9 cellular contexts compared by ENCODE assay signal in the genomic region with DNA sequence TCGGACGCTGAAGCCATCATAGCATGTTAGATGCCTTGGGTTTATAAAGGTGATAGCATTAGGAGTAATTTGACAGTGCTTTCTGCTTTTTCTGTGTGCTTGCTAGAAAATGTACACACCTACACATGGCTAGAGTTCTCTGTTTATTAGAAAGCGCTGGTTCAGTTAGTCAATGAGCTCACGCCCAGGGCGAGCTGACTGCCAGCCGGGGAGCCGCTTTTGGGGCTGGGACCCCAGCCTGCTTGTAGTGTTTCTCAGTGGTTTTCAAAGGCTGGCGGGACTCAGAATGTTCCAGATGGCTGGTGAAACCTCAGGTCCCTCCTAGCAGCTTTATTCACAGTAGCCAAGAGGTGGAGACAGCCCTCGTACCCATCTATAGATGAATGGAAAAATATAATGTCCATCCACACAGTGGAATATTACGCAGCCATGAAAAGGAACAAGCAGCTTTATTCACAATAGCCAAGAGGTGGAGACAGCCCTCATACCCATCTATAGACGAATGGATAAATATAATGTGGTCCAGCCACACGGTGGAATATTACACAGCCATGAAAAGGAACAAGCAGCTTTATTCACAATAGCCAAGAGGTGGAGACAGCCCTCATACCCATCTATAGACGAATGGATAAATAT. TPM values are rescaled to one million over a fixed set of nuclear protein-coding genes. Genes with fewer than 3 reads are reported as not detected.
DNase-seq lines count a peak whose midpoint lies in the region; ATAC-seq, FAIRE-seq and TF ChIP-seq lines count a peak whose summit lies in the region.
"Not testable (repeated sequence)": the region's sequence is repeated elsewhere in the genome, so short reads cannot be mapped to it uniquely, and the experiment has no call there.
"Had no signal": no experiment of that assay in that cellular context is flagged by ENCODE, and none has a peak within 500 bp of the region (broad histone marks: within the 10 kb centered on the region; RNA-seq: fewer than 3 reads in every experiment).

No MANE protein-coding gene starts in this region.

- not testable (repeated sequence) for DNase-seq in Caco-2; T-helper 2 cell treated with Interferon-gamma antibody and Interleukin-4, amounts not matched to agents 5 μg/mL and 100 μg/mL, for 36 hours (ENCODE audit: low spot score); astrocyte (ENCODE audit: low read depth); left ventricle myocardium inferior; natural killer cell treated with Interleukin-12 subunit alpha and Interleukin-12 subunit beta and Interleukin-15 and Interleukin-18, amount 100 ng/mL, for 72 hours (ENCODE audit: low spot score); thyroid gland

- peak overlapping the region; percentile 8 for H3K27ac Mint-ChIP-seq in Caco-2 (ENCODE audit: unreplicated experiment)
- H3K27ac Mint-ChIP-seq in T-helper 2 cell treated with Interferon-gamma antibody and Interleukin-4, amounts not matched to agents 5 μg/mL and 100 μg/mL, for 36 hours: peak overlapping the region; percentile 94
- not testable (repeated sequence) for H3K27ac Mint-ChIP-seq in astrocyte (ENCODE audit: unreplicated experiment)
- peak overlapping the region; percentile 88 to 94 for H3K27ac Mint-ChIP-seq in natural killer cell treated with Interleukin-12 subunit alpha and Interleukin-12 subunit beta and Interleukin-15 and Interleukin-18, amount 100 ng/mL, for 72 hours

- not testable (repeated sequence) for BruUV-seq in Caco-2 (replicated peaks; lab: Mats Ljungman, UMichigan)

- not testable (repeated sequence) for H3K4me1 ChIP-seq in Caco-2; astrocyte (ENCODE audit: insufficient read depth, low read length); thyroid gland
- peaks cover 17% of the 10 kb centered on the region for H3K4me1 ChIP-seq in left ventricle myocardium inferior

- WGBS in thyroid gland, 2 donors: 75 to 79% methylated on average over 10 to 13 of the region's 13 CpGs

- TF ChIP-seq POLR2A in thyroid gland (IDR thresholded peaks at IDR 0.05): not testable (repeated sequence)

- POLR2A ChIA-PET in Caco-2 (lab: Charles Lee): not testable (repeated sequence)

- H3K9ac ChIP-seq in astrocyte (ENCODE audit: low read length): not testable (repeated sequence)

- not testable (repeated sequence) for H4K20me1 ChIP-seq in astrocyte (ENCODE audit: insufficient read depth, low read length)

- H3K4me1 Mint-ChIP-seq in Caco-2 (ENCODE audit: low read depth, unreplicated experiment); astrocyte (ENCODE audit: low read depth, unreplicated experiment): not testable (repeated sequence)
- peaks cover 25% of the 10 kb centered on the region for H3K4me1 Mint-ChIP-seq in T-helper 2 cell treated with Interferon-gamma antibody and Interleukin-4, amounts not matched to agents 5 μg/mL and 100 μg/mL, for 36 hours (ENCODE audit: low read depth)
- peaks cover 18 to 25% of the 10 kb centered on the region in 2 donors for H3K4me1 Mint-ChIP-seq in natural killer cell treated with Interleukin-12 subunit alpha and Interleukin-12 subunit beta and Interleukin-15 and Interleukin-18, amount 100 ng/mL, for 72 hours (ENCODE audit: low read depth in 2 of 2)

- not testable (repeated sequence) for H3K9me3 ChIP-seq in Caco-2; astrocyte (ENCODE audit: insufficient read depth, low read depth, low read length); thyroid gland
- H3K9me3 ChIP-seq in left ventricle myocardium inferior (replicated peaks): peaks cover 14% of the 10 kb centered on the region

- not testable (repeated sequence) for H3K27ac ChIP-seq in astrocyte (ENCODE audit: low read depth, low read length)
- H3K27ac ChIP-seq in left ventricle myocardium inferior (replicated peaks) (peak overlapping the region; percentile 77), thyroid gland (peak overlapping the region in 2 of 3 donors; percentile 23 to 41)

- H3K27me3 Mint-ChIP-seq in Caco-2 (ENCODE audit: insufficient read depth, unreplicated experiment); T-helper 2 cell treated with Interferon-gamma antibody and Interleukin-4, amounts not matched to agents 5 μg/mL and 100 μg/mL, for 36 hours (ENCODE audit: low read depth); astrocyte (ENCODE audit: low read depth, unreplicated experiment); natural killer cell treated with Interleukin-12 subunit alpha and Interleukin-12 subunit beta and Interleukin-15 and Interleukin-18, amount 100 ng/mL, for 72 hours: not testable (repeated sequence)

- peak overlapping the region; percentile 23 for H3K4me2 ChIP-seq in astrocyte (ENCODE audit: low read length)

- not testable (repeated sequence) for H3K4me3 ChIP-seq in Caco-2 (ENCODE audit: low read depth, low read length); astrocyte (ENCODE audit: insufficient read depth, low read depth, low read length)
- H3K4me3 ChIP-seq in left ventricle myocardium inferior (peak overlapping the region; percentile 63), thyroid gland (replicated peaks in 1 of 3) (peak overlapping the region in 1 of 3 donors; percentile 12)

- CTCF ChIA-PET in Caco-2 (lab: Charles Lee): not testable (repeated sequence)

- peak overlapping the region; percentile 31 for H3K4me3 Mint-ChIP-seq in Caco-2 (ENCODE audit: unreplicated experiment)
- peak overlapping the region; percentile 94 for H3K4me3 Mint-ChIP-seq in T-helper 2 cell treated with Interferon-gamma antibody and Interleukin-4, amounts not matched to agents 5 μg/mL and 100 μg/mL, for 36 hours
- H3K4me3 Mint-ChIP-seq in astrocyte (ENCODE audit: unreplicated experiment): not testable (repeated sequence)
- peak overlapping the region; percentile 96 for H3K4me3 Mint-ChIP-seq in natural killer cell treated with Interleukin-12 subunit alpha and Interleukin-12 subunit beta and Interleukin-15 and Interleukin-18, amount 100 ng/mL, for 72 hours

- TF ChIP-seq CTCF in Caco-2 (IDR thresholded peaks at IDR 0.05; ENCODE audit: insufficient read depth in 1 of 2, low read depth in 1 of 2, low read length in 1 of 2, severe bottlenecking in 1 of 2, unreplicated experiment in 1 of 2); astrocyte (IDR thresholded peaks at IDR 0.05; ENCODE audit: insufficient read depth, low read depth, low read length); left ventricle myocardium inferior (IDR thresholded peaks at IDR 0.05; ENCODE audit: borderline replicate concordance); thyroid gland (IDR thresholded peaks at IDR 0.05): not testable (repeated sequence)

- intact Hi-C loops in Caco-2 (cut with micrococcal nuclease; ENCODE audit: unreplicated experiment); left ventricle myocardium inferior (cut with micrococcal nuclease); thyroid gland (cut with DNase I): not testable (repeated sequence)

- not testable (repeated sequence) for H2AFZ ChIP-seq in astrocyte (ENCODE audit: low read depth, low read length)

- H3K27me3 ChIP-seq in Caco-2 (replicated peaks; ENCODE audit: control insufficient read depth, insufficient read depth, low read length); astrocyte (ENCODE audit: insufficient read depth, low read length); left ventricle myocardium inferior (ENCODE audit: low read depth); thyroid gland: not testable (repeated sequence)

- ATAC-seq in GM19463 (IDR thresholded peaks at IDR 0.05; ENCODE audit: unreplicated experiment): peak; percentile 24
- peak; percentile 17 for ATAC-seq in HG03103 (IDR thresholded peaks at IDR 0.05; ENCODE audit: low read depth, unreplicated experiment)
- not testable (repeated sequence) for ATAC-seq in natural killer cell treated with Interleukin-12 subunit alpha and Interleukin-12 subunit beta and Interleukin-15 and Interleukin-18, amount 100 ng/mL, for 72 hours

- H3K79me2 ChIP-seq in astrocyte (ENCODE audit: insufficient read depth, low read length): not testable (repeated sequence)

- H3K36me3 ChIP-seq in Caco-2 (ENCODE audit: control insufficient read depth, insufficient read depth, low read length); astrocyte (ENCODE audit: insufficient read depth, low read length); left ventricle myocardium inferior; thyroid gland: not testable (repeated sequence)

- H3K36me3 Mint-ChIP-seq in Caco-2 (ENCODE audit: insufficient read depth, unreplicated experiment); astrocyte (ENCODE audit: low read depth, unreplicated experiment); natural killer cell treated with Interleukin-12 subunit alpha and Interleukin-12 subunit beta and Interleukin-15 and Interleukin-18, amount 100 ng/mL, for 72 hours: not testable (repeated sequence)
- H3K36me3 Mint-ChIP-seq in T-helper 2 cell treated with Interferon-gamma antibody and Interleukin-4, amounts not matched to agents 5 μg/mL and 100 μg/mL, for 36 hours (ENCODE audit: low read depth): peaks cover 56% of the 10 kb centered on the region

- FAIRE-seq in astrocyte (lab: Jason Lieb, UNC): not testable (repeated sequence)

- H3K9me3 Mint-ChIP-seq in Caco-2 (ENCODE audit: unreplicated experiment); natural killer cell treated with Interleukin-12 subunit alpha and Interleukin-12 subunit beta and Interleukin-15 and Interleukin-18, amount 100 ng/mL, for 72 hours: not testable (repeated sequence)
- peaks cover 14% of the 10 kb centered on the region for H3K9me3 Mint-ChIP-seq in T-helper 2 cell treated with Interferon-gamma antibody and Interleukin-4, amounts not matched to agents 5 μg/mL and 100 μg/mL, for 36 hours
- peaks cover 18% of the 10 kb centered on the region for H3K9me3 Mint-ChIP-seq in astrocyte (ENCODE audit: unreplicated experiment)

RNA-seq across cellular contexts. Expression of a gene that starts 0.7 kb away (rescaled TPM):
- 0.21 TPM in 1 of 2 replicates, not detected in the other for total RNA-seq in Caco-2 (2022)
- total RNA-seq in astrocyte: not detected in 2 replicates
- 6.9 TPM for total RNA-seq in left ventricle myocardium inferior
- 10 to 100 TPM; 13.1 to 29.2 TPM for total RNA-seq in natural killer cell treated with Interleukin-12 subunit alpha and Interleukin-12 subunit beta and Interleukin-15 and Interleukin-18, amount 100 ng/mL, for 72 hours
- 1 to 10 TPM in 3 of 4 donors, under 1 TPM in 1; 0.89 to 4.5 (median 3.3) TPM for total RNA-seq in thyroid gland
- total RNA-seq: G401 had no signal

RNA-seq across cellular contexts. Expression of a gene that starts 54.7 kb away (rescaled TPM):
- total RNA-seq in Caco-2 (2022): 450 and 455 TPM in 2 replicates
- 290 and 345 TPM in 2 replicates for total RNA-seq in astrocyte
- 158 TPM for total RNA-seq in left ventricle myocardium inferior
- 100 to 1,000 TPM; 224 to 343 TPM for total RNA-seq in natural killer cell treated with Interleukin-12 subunit alpha and Interleukin-12 subunit beta and Interleukin-15 and Interleukin-18, amount 100 ng/mL, for 72 hours
- 100 to 1,000 TPM; 219 to 397 (median 320) TPM for total RNA-seq in thyroid gland
